9 cellular contexts compared by ENCODE assay signal in genomic region chr3:62607287-62608029, GRCh38.
A peak's percentile ranks its signal among the peaks of the same experiment; 100 is the strongest.
DNase-seq lines count a peak whose midpoint lies in the region; ATAC-seq and TF ChIP-seq lines count a peak whose summit lies in the region.
"Had no signal": no experiment of that assay in that cellular context is flagged by ENCODE, and none has a peak within 500 bp of the region (broad histone marks: within the 10 kb centered on the region; RNA-seq: fewer than 3 reads in every experiment).

No MANE protein-coding gene starts in this region.

- TF ChIP-seq POLR2A in upper lobe of left lung (IDR thresholded peaks at IDR 0.05) = no peak
- TF ChIP-seq POLR2A in transverse colon (IDR thresholded peaks at IDR 0.05) = no peak

- TF ChIP-seq EP300 in upper lobe of left lung (IDR thresholded peaks at IDR 0.05) (peak in 3 of 4 donors; percentile 33 to 90 (median 57)), transverse colon (IDR thresholded peaks at IDR 0.05; ENCODE audit: low read depth) (no peak)

- H3K9me3 ChIP-seq in SJSA1 (replicated peaks) (no peaks in the 10 kb centered on the region), upper lobe of left lung (no peaks in the 10 kb centered on the region), transverse colon (no peaks in the 10 kb centered on the region)
- H3K9me3 ChIP-seq: mucosa of descending colon had no signal

- no peak overlapping the region for H3K4me3 ChIP-seq in SJSA1
- H3K4me3 ChIP-seq in upper lobe of left lung = no peak overlapping the region
- H3K4me3 ChIP-seq in transverse colon = no peak overlapping the region
- H3K4me3 ChIP-seq: mucosa of descending colon had no signal

- H3K36me3 ChIP-seq in SJSA1 = no peaks in the 10 kb centered on the region
- no peaks in the 10 kb centered on the region for H3K36me3 ChIP-seq in upper lobe of left lung
- no peaks in the 10 kb centered on the region for H3K36me3 ChIP-seq in transverse colon

- WGBS in upper lobe of left lung, 2 donors = 59 to 62% methylated on average over 8 to 10 of the region's 10 CpGs
- WGBS in transverse colon (ENCODE audit: low coverage in 1 of 2), 2 donors = 78% methylated on average over 10 of the region's 10 CpGs; no CpG with 5 or more reads in 1 of the 2 donors

- in situ Hi-C loops in transverse colon (cut with MboI; ENCODE audit: low pct_ligation_motif_present in 1 of 4, low pct_unique_long_range_greater_than_20kb in 1 of 4, low sequenced_read_pairs in 3 of 4) = no loop called here

- peaks cover 38% of the 10 kb centered on the region for H3K4me1 ChIP-seq in SJSA1 (replicated peaks)
- peaks cover 46% of the 10 kb centered on the region for H3K4me1 ChIP-seq in foreskin keratinocyte
- H3K4me1 ChIP-seq in upper lobe of left lung = peaks cover 0 to 8% (median 2%) of the 10 kb centered on the region in 4 donors
- H3K4me1 ChIP-seq in transverse colon = no peaks in the 10 kb centered on the region

- intact Hi-C loops in transverse colon (cut with DNase I; ENCODE audit: low total_unique reads) = no loop called here

- TF ChIP-seq CTCF in foreskin keratinocyte (conservative IDR thresholded peaks at IDR 0.05) (no peak), upper lobe of left lung (IDR thresholded peaks at IDR 0.05) (no peak), transverse colon (IDR thresholded peaks at IDR 0.05) (no peak)

- H3K27me3 ChIP-seq in SJSA1 (replicated peaks) (no peaks in the 10 kb centered on the region), foreskin keratinocyte (no peaks in the 10 kb centered on the region), upper lobe of left lung (no peaks in the 10 kb centered on the region), transverse colon (no peaks in the 10 kb centered on the region)

- H3K27ac ChIP-seq in SJSA1 = peak overlapping the region; percentile 40
- peak overlapping the region; percentile 26 for H3K27ac ChIP-seq in foreskin keratinocyte
- peak overlapping the region; percentile 69 to 86 (median 78) for H3K27ac ChIP-seq in upper lobe of left lung
- no peak overlapping the region for H3K27ac ChIP-seq in transverse colon

- ATAC-seq in foreskin keratinocyte (no peak), upper lobe of left lung (ENCODE audit: low FRiP score in 2 of 2) (peak; percentile 70 to 91)
- ATAC-seq: mucosa of descending colon had no signal

- peak; percentile 24 for DNase-seq in HK-2 (ENCODE audit: unreplicated experiment)
- peak; percentile 42 to 57 for DNase-seq in SJSA1 (ENCODE audit: low read depth in 1 of 2, low spot score in 2 of 2)
- DNase-seq in foreskin keratinocyte = peak; percentile 72 to 89
- peak in 1 of 2 donors; percentile 90 for DNase-seq in upper lobe of left lung
- no peak for DNase-seq in transverse colon
- no peak for DNase-seq in iPS-NIHi7 (ENCODE audit: extremely low spot score)
- no peak for DNase-seq in stimulated activated naive CD4-positive, alpha-beta T cell (lab: John Stamatoyannopoulos, UW)
- DNase-seq: mucosa of descending colon, NCI-H526 treated with DMSO at 0.1 percent for 48 hours had no signal

Comparison
In these comparisons a context has a peak if more than half of its experiments do, and no peak if none do; other contexts are left out.
1. DNase-seq: peak in HK-2 (single experiment), SJSA1 (2 of 2) and foreskin keratinocyte (2 of 2); none in transverse colon (single experiment), iPS-NIHi7 (single experiment) and stimulated activated naive CD4-positive, alpha-beta T cell (0 of 6).
2. H3K27ac ChIP-seq: peak in SJSA1 (single experiment), foreskin keratinocyte (single experiment) and upper lobe of left lung (4 of 4); none in transverse colon (0 of 4).